In genomic region chr7:73971315-73971700, GRCh38 we compare ENCODE assay signal across 13 cellular contexts. TPM values are rescaled to one million over a fixed set of nuclear protein-coding genes. Genes with fewer than 3 reads are reported as not detected.
A peak's percentile ranks its signal among the peaks of the same experiment; 100 is the strongest.
DNase-seq lines count a peak whose midpoint lies in the region; ATAC-seq, FAIRE-seq and TF ChIP-seq lines count a peak whose summit lies in the region.
"Had no signal": no experiment of that assay in that cellular context is flagged by ENCODE, and none has a peak within 500 bp of the region (broad histone marks: within the 10 kb centered on the region; RNA-seq: fewer than 3 reads in every experiment).

No MANE protein-coding gene starts in this region.

- no peak overlapping the region for H3K27ac Mint-ChIP-seq in stimulated activated effector memory CD8-positive, alpha-beta T cell treated with anti-CD3 and anti-CD28 coated beads, Interleukin-12 subunit alpha, Interleukin-12 subunit beta, amount 100 ng/mL, for 72 hours
- H3K27ac Mint-ChIP-seq: activated T-cell treated with anti-CD3 and anti-CD28 coated beads, Interleukin-2, amount 50 U/mL, for 24 hours; effector memory CD8-positive, alpha-beta T cell had no signal

- H3K4me3 ChIP-seq in GM12865 (ENCODE audit: low read depth, low read length) (no peak overlapping the region), GM12878 (no peak overlapping the region)
- H3K4me3 ChIP-seq: lower lobe of right lung, MG63, SJCRH30 had no signal

- H3K27me3 ChIP-seq in GM12878 (replicated peaks in 1 of 2; ENCODE audit: control insufficient read depth in 2 of 2, insufficient read depth in 2 of 2, low read length in 1 of 2): no peaks in the 10 kb centered on the region
- H3K27me3 ChIP-seq: MG63 had no signal

- FAIRE-seq in GM12878 (lab: Jason Lieb, UNC): peak; percentile 80

- in situ Hi-C loops in GM12878 (cut with MboI): no loop called here

- H4K20me1 ChIP-seq in GM12878 (ENCODE audit: control insufficient read depth, insufficient read depth): no peaks in the 10 kb centered on the region

- no peak for TF ChIP-seq POLR2A in GM12878 (IDR thresholded peaks at IDR 0.05; ENCODE audit: low read depth, low read length)

- TF ChIP-seq RAD21 in GM12878 (IDR thresholded peaks at IDR 0.05; ENCODE audit: insufficient read depth, low read depth, low read length): peak; percentile 34; the same call in 1 of the 2 replicates

- peak overlapping the region; percentile 60 for H3K4me2 ChIP-seq in GM12878 (ENCODE audit: control insufficient read depth, insufficient read depth)

- H3K4me1 ChIP-seq in GM12878 (ENCODE audit: control insufficient read depth, insufficient read depth, low read length): peaks cover 8% of the 10 kb centered on the region
- H3K4me1 ChIP-seq: lower lobe of right lung, SJCRH30 had no signal

- H2AFZ ChIP-seq in GM12878 (ENCODE audit: control insufficient read depth, low read depth, low read length): 0 out of 2 replicates have a peak overlapping the region, but pooled peaks have one; percentile 12

- SMC1A ChIA-PET in GM12878 (lab: Charles Lee; ENCODE audit: uncharacterized antibody, unreplicated experiment): no interaction called here

- WGBS in GM12878 (ENCODE audit: insufficient coverage, insufficient replicate concordance, low lambda C conversion rate, missing lambda C conversion rate): 2% methylated on average over 4 of the region's 4 CpGs

- POLR2A ChIA-PET in GM12878 (lab: Charles Lee): no interaction called here

- H3K36me3 ChIP-seq in GM12878 (ENCODE audit: control insufficient read depth in 2 of 2, insufficient read depth in 2 of 2, low read length in 1 of 2): no peaks in the 10 kb centered on the region
- H3K36me3 ChIP-seq: lower lobe of right lung, MG63, SJCRH30 had no signal

- H3K79me2 ChIP-seq in GM12878 (ENCODE audit: control insufficient read depth, insufficient read depth, low read length): no peaks in the 10 kb centered on the region

- peak; percentile 59 for ATAC-seq in GM19438 (IDR thresholded peaks at IDR 0.05; ENCODE audit: low read depth, unreplicated experiment)
- peak; percentile 67 for ATAC-seq in HG03469 (IDR thresholded peaks at IDR 0.05; ENCODE audit: unreplicated experiment)
- ATAC-seq in GM12878: peak; percentile 98
- no peak for ATAC-seq in stimulated activated effector memory CD8-positive, alpha-beta T cell treated with anti-CD3 and anti-CD28 coated beads, Interleukin-12 subunit alpha, Interleukin-12 subunit beta, amount 100 ng/mL, for 72 hours
- ATAC-seq in HG02610 (IDR thresholded peaks at IDR 0.05; ENCODE audit: unreplicated experiment): no peak
- ATAC-seq in GM18858 (IDR thresholded peaks at IDR 0.05; ENCODE audit: unreplicated experiment): no peak
- ATAC-seq: effector memory CD8-positive, alpha-beta T cell; lower lobe of right lung had no signal

- H3K4me1 Mint-ChIP-seq in stimulated activated effector memory CD8-positive, alpha-beta T cell treated with anti-CD3 and anti-CD28 coated beads, Interleukin-12 subunit alpha, Interleukin-12 subunit beta, amount 100 ng/mL, for 72 hours: peaks cover 10% of the 10 kb centered on the region

- no peak overlapping the region for H3K4me3 Mint-ChIP-seq in stimulated activated effector memory CD8-positive, alpha-beta T cell treated with anti-CD3 and anti-CD28 coated beads, Interleukin-12 subunit alpha, Interleukin-12 subunit beta, amount 100 ng/mL, for 72 hours
- H3K4me3 Mint-ChIP-seq: activated T-cell treated with anti-CD3 and anti-CD28 coated beads, Interleukin-2, amount 50 U/mL, for 24 hours; effector memory CD8-positive, alpha-beta T cell had no signal

- TF ChIP-seq EP300 in GM12878 (IDR thresholded peaks at IDR 0.05; ENCODE audit: borderline replicate concordance in 1 of 2, control insufficient read depth in 1 of 2, low read depth in 2 of 2, low read length in 2 of 2): no peak

- peaks cover 4% of the 10 kb centered on the region for H3K9me3 Mint-ChIP-seq in stimulated activated effector memory CD8-positive, alpha-beta T cell treated with anti-CD3 and anti-CD28 coated beads, Interleukin-12 subunit alpha, Interleukin-12 subunit beta, amount 100 ng/mL, for 72 hours
- H3K9me3 Mint-ChIP-seq: activated T-cell treated with anti-CD3 and anti-CD28 coated beads, Interleukin-2, amount 50 U/mL, for 24 hours had no signal

- no TSS peak for BruUV-seq in GM12878 (replicated peaks; lab: Mats Ljungman, UMichigan)

- H3K36me3 Mint-ChIP-seq in stimulated activated effector memory CD8-positive, alpha-beta T cell treated with anti-CD3 and anti-CD28 coated beads, Interleukin-12 subunit alpha, Interleukin-12 subunit beta, amount 100 ng/mL, for 72 hours: peaks cover 4% of the 10 kb centered on the region

- no peaks in the 10 kb centered on the region for H3K9me3 ChIP-seq in GM12878 (replicated peaks; ENCODE audit: control insufficient read depth, insufficient read depth, low read length)
- H3K9me3 ChIP-seq: lower lobe of right lung, MG63, SJCRH30 had no signal

- RAD21 ChIA-PET in GM12878 (lab: Charles Lee; ENCODE audit: unreplicated experiment): interaction anchor here (0.7 kb wide), 1 partner anchor 235 kb away, joined by 3 read pairs; no protein-coding TSS in a partner anchor

- TF ChIP-seq CTCF in GM12865 (IDR thresholded peaks at IDR 0.05; ENCODE audit: insufficient read depth, low read depth, low read length, missing control alignments) (no peak), GM12878 (IDR thresholded peaks at IDR 0.05 in 2 of 3, conservative IDR thresholded peaks at IDR 0.05 in 1 of 3; ENCODE audit: control insufficient read depth in 2 of 3, extremely low read depth in 1 of 3, insufficient read depth in 1 of 3, low read depth in 3 of 3, low read length in 3 of 3) (0 out of 6 replicates have a peak, but pooled peaks have one; percentile 4 to 23 (median 6))

- DNase-seq in GM12865 (ENCODE audit: low read depth): peak; percentile 50
- DNase-seq in GM12878 (ENCODE audit: low read depth, low spot score): peak; percentile 4
- no peak for DNase-seq in stimulated activated effector memory CD8-positive, alpha-beta T cell treated with anti-CD3 and anti-CD28 coated beads, Interleukin-12 subunit alpha, Interleukin-12 subunit beta, amount 100 ng/mL, for 72 hours (ENCODE audit: low spot score in 2 of 2)
- DNase-seq in Kasumi-1 (lab: John Stamatoyannopoulos, UW): no peak
- DNase-seq: activated T-cell treated with anti-CD3 and anti-CD28 coated beads, Interleukin-2, amount 50 U/mL, for 24 hours; effector memory CD8-positive, alpha-beta T cell; SJCRH30 had no signal

- H3K9ac ChIP-seq in GM12878 (ENCODE audit: control insufficient read depth, insufficient read depth, low read length): no peak overlapping the region

- CTCF ChIA-PET in GM12878 (lab: Yijun Ruan, JAX): interaction anchor here (0.5 kb wide), 1 partner anchor 151 kb away, joined by 3 read pairs; no protein-coding TSS in a partner anchor

- no peak overlapping the region for H3K27ac ChIP-seq in GM12878 (ENCODE audit: control insufficient read depth, insufficient read depth)
- H3K27ac ChIP-seq: lower lobe of right lung, SJCRH30 had no signal

- intact Hi-C loops in GM12878 (cut with micrococcal nuclease; ENCODE audit: unreplicated experiment): no loop called here

TF ChIP-seq in GM12878, 131 proteins besides CTCF, POLR2A, EP300 and RAD21 (continues in another document):
- TF ChIP-seq, protein P1, sequence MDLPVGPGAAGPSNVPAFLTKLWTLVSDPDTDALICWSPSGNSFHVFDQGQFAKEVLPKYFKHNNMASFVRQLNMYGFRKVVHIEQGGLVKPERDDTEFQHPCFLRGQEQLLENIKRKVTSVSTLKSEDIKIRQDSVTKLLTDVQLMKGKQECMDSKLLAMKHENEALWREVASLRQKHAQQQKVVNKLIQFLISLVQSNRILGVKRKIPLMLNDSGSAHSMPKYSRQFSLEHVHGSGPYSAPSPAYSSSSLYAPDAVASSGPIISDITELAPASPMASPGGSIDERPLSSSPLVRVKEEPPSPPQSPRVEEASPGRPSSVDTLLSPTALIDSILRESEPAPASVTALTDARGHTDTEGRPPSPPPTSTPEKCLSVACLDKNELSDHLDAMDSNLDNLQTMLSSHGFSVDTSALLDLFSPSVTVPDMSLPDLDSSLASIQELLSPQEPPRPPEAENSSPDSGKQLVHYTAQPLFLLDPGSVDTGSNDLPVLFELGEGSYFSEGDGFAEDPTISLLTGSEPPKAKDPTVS (IDR thresholded peaks at IDR 0.05; ENCODE audit: low read depth, low read length): no peak
- TF ChIP-seq, protein P2, sequence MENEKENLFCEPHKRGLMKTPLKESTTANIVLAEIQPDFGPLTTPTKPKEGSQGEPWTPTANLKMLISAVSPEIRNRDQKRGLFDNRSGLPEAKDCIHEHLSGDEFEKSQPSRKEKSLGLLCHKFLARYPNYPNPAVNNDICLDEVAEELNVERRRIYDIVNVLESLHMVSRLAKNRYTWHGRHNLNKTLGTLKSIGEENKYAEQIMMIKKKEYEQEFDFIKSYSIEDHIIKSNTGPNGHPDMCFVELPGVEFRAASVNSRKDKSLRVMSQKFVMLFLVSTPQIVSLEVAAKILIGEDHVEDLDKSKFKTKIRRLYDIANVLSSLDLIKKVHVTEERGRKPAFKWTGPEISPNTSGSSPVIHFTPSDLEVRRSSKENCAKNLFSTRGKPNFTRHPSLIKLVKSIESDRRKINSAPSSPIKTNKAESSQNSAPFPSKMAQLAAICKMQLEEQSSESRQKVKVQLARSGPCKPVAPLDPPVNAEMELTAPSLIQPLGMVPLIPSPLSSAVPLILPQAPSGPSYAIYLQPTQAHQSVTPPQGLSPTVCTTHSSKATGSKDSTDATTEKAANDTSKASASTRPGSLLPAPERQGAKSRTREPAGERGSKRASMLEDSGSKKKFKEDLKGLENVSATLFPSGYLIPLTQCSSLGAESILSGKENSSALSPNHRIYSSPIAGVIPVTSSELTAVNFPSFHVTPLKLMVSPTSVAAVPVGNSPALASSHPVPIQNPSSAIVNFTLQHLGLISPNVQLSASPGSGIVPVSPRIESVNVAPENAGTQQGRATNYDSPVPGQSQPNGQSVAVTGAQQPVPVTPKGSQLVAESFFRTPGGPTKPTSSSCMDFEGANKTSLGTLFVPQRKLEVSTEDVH (IDR thresholded peaks at IDR 0.05; ENCODE audit: low read depth, partially characterized antibody): no peak
- no peak for TF ChIP-seq SMAD5 (IDR thresholded peaks at IDR 0.05; ENCODE audit: low read depth)

RNA-seq across cellular contexts. Expression of gene ELN, which starts 56.7 kb away (rescaled TPM):
- total RNA-seq in GM12878 (2013; cell fraction: nucleolus; rRNA removed): not detected in 2 replicates
- total RNA-seq in GM12878 (2014; rRNA removed) (not detected in 2 replicates), GM12878 (2014; rRNA removed; fragmentation: Illumina TruSeq; extraction: Trizol) (not detected in 2 replicates), GM12878 (2021) (0.08 and 0.19 TPM in 2 replicates)
- not detected for polyA plus RNA-seq in GM12878 (2011; ENCODE audit: low read depth)
- polyA plus RNA-seq in GM12878 (2011; rRNA removed) (not detected in 2 replicates), GM12878 (2014; fragmentation: Illumina TruSeq; extraction: Trizol) (not detected in 2 replicates), GM12878 (2014; fragmentation: Nextera tagmentation; extraction: Ambion mirVana) (not detected), GM12878 (2014; rRNA removed) (not detected in 2 replicates), GM12878 (2016; fragmentation: Nextera tagmentation; extraction: Ambion mirVana) (under 1 TPM; 0.23 to 0.27 TPM)
- polyA plus RNA-seq in GM12878 (2011; cell fraction: cytosol; rRNA removed): not detected in 2 replicates
- polyA plus RNA-seq in GM12878 (2011; cell fraction: nucleus; rRNA removed): not detected in 2 replicates
- polyA plus RNA-seq in GM12878 (2012): not detected in 2 replicates
- not detected in 2 replicates for polyA minus RNA-seq in GM12878 (2011; rRNA and poly(A)+ RNA removed)
- not detected in 2 replicates for polyA minus RNA-seq in GM12878 (2011; cell fraction: cytosol; rRNA and poly(A)+ RNA removed)
- polyA minus RNA-seq in GM12878 (2011; cell fraction: nucleus; rRNA and poly(A)+ RNA removed): not detected in 2 replicates

Comparison
In these comparisons a context has a peak if more than half of its experiments do, and no peak if none do; other contexts are left out.
1. DNase-seq: peak in GM12865 (single experiment) and GM12878 (single experiment); none in stimulated activated effector memory CD8-positive, alpha-beta T cell treated with anti-CD3 and anti-CD28 coated beads, Interleukin-12 subunit alpha, Interleukin-12 subunit beta, amount 100 ng/mL, for 72 hours (0 of 2) and Kasumi-1 (0 of 2).
2. ATAC-seq: peak in GM19438 (single experiment), HG03469 (single experiment) and GM12878 (single experiment); none in stimulated activated effector memory CD8-positive, alpha-beta T cell treated with anti-CD3 and anti-CD28 coated beads, Interleukin-12 subunit alpha, Interleukin-12 subunit beta, amount 100 ng/mL, for 72 hours (single experiment), HG02610 (single experiment) and GM18858 (single experiment).